8 cellular contexts compared by ENCODE assay signal in genomic region chr10:130898381-130898780, GRCh38.
"Had no signal": no experiment of that assay in that cellular context is flagged by ENCODE, and none has a peak within 500 bp of the region (broad histone marks: within the 10 kb centered on the region; RNA-seq: fewer than 3 reads in every experiment).

No MANE protein-coding gene starts in this region.

- H3K36me3 ChIP-seq: HAP-1 had no signal

- ATAC-seq: HCT116, HepG2 had no signal

- H3K4me3 ChIP-seq: GM23248, HAP-1 had no signal

- H3K36me3 Mint-ChIP-seq: IgD-negative memory B cell had no signal

- DNase-seq: GM23248, GOT3, HFFc6 had no signal

- H3K9me3 ChIP-seq: HAP-1 had no signal

- H3K4me1 ChIP-seq: HAP-1 had no signal

- H3K4me3 Mint-ChIP-seq: HFFc6, IgD-negative memory B cell had no signal

- H3K27ac Mint-ChIP-seq: HFFc6 had no signal

- H3K27ac ChIP-seq: GM23248, HL-60 had no signal

- H3K27me3 Mint-ChIP-seq: IgD-negative memory B cell had no signal

- H3K9ac ChIP-seq: GM23248 had no signal
